In the genomic region with DNA sequence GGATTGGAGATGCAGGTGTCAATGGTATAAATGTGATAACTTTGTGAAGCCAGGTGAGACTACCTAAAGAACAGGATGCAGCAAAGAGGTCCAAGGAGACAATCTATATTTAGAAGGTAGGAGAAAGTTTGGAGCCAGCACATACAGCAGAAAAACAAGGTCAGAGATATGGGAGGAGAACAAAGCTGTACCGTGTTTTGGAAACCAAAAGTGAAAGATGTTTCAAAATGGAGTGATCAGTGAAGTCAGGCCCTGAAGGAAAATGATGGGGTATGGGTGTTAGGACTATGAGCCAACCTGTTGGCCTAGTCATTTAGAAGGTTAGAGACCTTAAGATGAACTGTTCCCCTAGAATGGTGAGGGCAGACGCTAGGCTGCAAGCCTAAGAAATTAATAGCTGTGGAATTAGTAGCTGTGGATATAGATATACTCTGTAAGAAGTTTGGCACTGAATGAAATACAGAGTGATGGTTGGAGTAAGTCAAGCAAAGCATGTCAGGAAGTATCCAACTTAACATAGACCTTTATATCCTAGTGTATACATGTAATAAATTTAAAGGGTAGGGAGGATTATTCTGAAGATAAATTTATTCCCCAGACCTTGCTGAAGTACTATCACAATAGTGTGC, we compare ENCODE assay signal across 15 cellular contexts.
DNase-seq lines count a peak whose midpoint lies in the region; ATAC-seq and TF ChIP-seq lines count a peak whose summit lies in the region.
"Had no signal": no experiment of that assay in that cellular context is flagged by ENCODE, and none has a peak within 500 bp of the region (broad histone marks: within the 10 kb centered on the region; RNA-seq: fewer than 3 reads in every experiment).

No MANE protein-coding gene starts in this region.

- H4K20me1 ChIP-seq in KMS-11 (ENCODE audit: insufficient read depth): no peaks in the 10 kb centered on the region

- H3K4me2 ChIP-seq in KMS-11: peak overlapping the region; percentile 52

- ATAC-seq in left cardiac atrium (no peak), HG02763 (IDR thresholded peaks at IDR 0.05; ENCODE audit: unreplicated experiment) (peak; percentile 44)
- ATAC-seq: gastroesophageal sphincter had no signal

- peaks cover 10% of the 10 kb centered on the region for H3K27me3 Mint-ChIP-seq in stimulated activated naive CD8-positive, alpha-beta T cell treated with anti-CD3 and anti-CD28 coated beads, Interleukin-15, Interleukin-2, amounts not matched to agents 100 ng/mL and 50 ng/mL, for 24 hours

- H3K27me3 ChIP-seq in left ventricle myocardium inferior (ENCODE audit: low read depth) (no peaks in the 10 kb centered on the region), KMS-11 (ENCODE audit: insufficient read depth, low read depth) (no peaks in the 10 kb centered on the region)
- H3K27me3 ChIP-seq: gastroesophageal sphincter, tibial artery had no signal

- H3K4me3 ChIP-seq in left ventricle myocardium inferior (no peak overlapping the region), KMS-11 (IDR thresholded peaks at IDR 0.05; ENCODE audit: insufficient read depth, low read depth, low read length) (no peak overlapping the region)
- H3K4me3 ChIP-seq: gastroesophageal sphincter, lung, tibial artery had no signal

- H3K27ac ChIP-seq in left ventricle myocardium inferior (replicated peaks): peak overlapping the region; percentile 31
- H3K27ac ChIP-seq in KMS-11: no peak overlapping the region
- H3K27ac ChIP-seq: gastroesophageal sphincter, parathyroid adenoma, tibial artery had no signal

- H3K9ac ChIP-seq in KMS-11: no peak overlapping the region
- H3K9ac ChIP-seq: parathyroid adenoma had no signal

- no peaks in the 10 kb centered on the region for H3K36me3 Mint-ChIP-seq in stimulated activated naive CD8-positive, alpha-beta T cell treated with anti-CD3 and anti-CD28 coated beads, Interleukin-15, Interleukin-2, amounts not matched to agents 100 ng/mL and 50 ng/mL, for 24 hours (ENCODE audit: low read depth)

- peak overlapping the region; percentile 50 for H3K27ac Mint-ChIP-seq in stimulated activated naive CD8-positive, alpha-beta T cell treated with anti-CD3 and anti-CD28 coated beads, Interleukin-15, Interleukin-2, amounts not matched to agents 100 ng/mL and 50 ng/mL, for 24 hours

- no peaks in the 10 kb centered on the region for H3K9me3 ChIP-seq in left ventricle myocardium inferior (replicated peaks)
- H3K9me3 ChIP-seq: gastroesophageal sphincter, tibial artery had no signal

- H3K4me1 Mint-ChIP-seq in stimulated activated naive CD8-positive, alpha-beta T cell treated with anti-CD3 and anti-CD28 coated beads, Interleukin-15, Interleukin-2, amounts not matched to agents 100 ng/mL and 50 ng/mL, for 24 hours (ENCODE audit: low read depth): peaks cover 30% of the 10 kb centered on the region

- TF ChIP-seq CTCF in left ventricle myocardium inferior (IDR thresholded peaks at IDR 0.05; ENCODE audit: borderline replicate concordance) (no peak), KMS-11 (conservative IDR thresholded peaks at IDR 0.05; ENCODE audit: low read depth, low read length) (no peak)

- H3K4me3 Mint-ChIP-seq in stimulated activated naive CD8-positive, alpha-beta T cell treated with anti-CD3 and anti-CD28 coated beads, Interleukin-15, Interleukin-2, amounts not matched to agents 100 ng/mL and 50 ng/mL, for 24 hours: no peak overlapping the region

- peaks cover 32% of the 10 kb centered on the region for H3K4me1 ChIP-seq in left ventricle myocardium inferior
- H3K4me1 ChIP-seq in KMS-11 (ENCODE audit: low read depth, poor library complexity, severe bottlenecking): peaks cover 22% of the 10 kb centered on the region
- H3K4me1 ChIP-seq: parathyroid adenoma had no signal

- H3K36me3 ChIP-seq in left ventricle myocardium inferior: no peaks in the 10 kb centered on the region
- no peaks in the 10 kb centered on the region for H3K36me3 ChIP-seq in KMS-11 (ENCODE audit: insufficient read depth)
- H3K36me3 ChIP-seq: gastroesophageal sphincter, tibial artery had no signal

- DNase-seq in left ventricle myocardium inferior (no peak), left cardiac atrium (no peak), D341Med (ENCODE audit: low spot score) (no peak)
- DNase-seq in activated CD4-positive, alpha-beta T cell treated with anti-CD3 and anti-CD28 coated beads for 1 hour: no peak
- DNase-seq in stimulated activated CD4-positive, alpha-beta T cell treated with anti-CD3 and anti-CD28 coated beads, Interleukin-15, amount 100 ng/mL, for 24 hours: no peak
- DNase-seq: ACHN; activated naive CD4-positive, alpha-beta T cell treated with anti-CD3 and anti-CD28 coated beads, Interleukin-2, amount 50 U/mL, for 16 hours; NCI-H2171; tibial artery had no signal

- intact Hi-C loops in left ventricle myocardium inferior (cut with micrococcal nuclease): no loop called here
- intact Hi-C loops in left cardiac atrium (cut with DNase I): no loop called here

- no peaks in the 10 kb centered on the region for H3K79me2 ChIP-seq in KMS-11 (ENCODE audit: insufficient read depth, low read depth)
- H3K79me2 ChIP-seq: parathyroid adenoma had no signal

- no peaks in the 10 kb centered on the region for H3K9me3 Mint-ChIP-seq in stimulated activated naive CD8-positive, alpha-beta T cell treated with anti-CD3 and anti-CD28 coated beads, Interleukin-15, Interleukin-2, amounts not matched to agents 100 ng/mL and 50 ng/mL, for 24 hours

- peak overlapping the region; percentile 74 for H2AFZ ChIP-seq in KMS-11 (ENCODE audit: low read depth)
- H2AFZ ChIP-seq: parathyroid adenoma had no signal
